ENCODE assay signal across 8 cellular contexts in the genomic region with DNA sequence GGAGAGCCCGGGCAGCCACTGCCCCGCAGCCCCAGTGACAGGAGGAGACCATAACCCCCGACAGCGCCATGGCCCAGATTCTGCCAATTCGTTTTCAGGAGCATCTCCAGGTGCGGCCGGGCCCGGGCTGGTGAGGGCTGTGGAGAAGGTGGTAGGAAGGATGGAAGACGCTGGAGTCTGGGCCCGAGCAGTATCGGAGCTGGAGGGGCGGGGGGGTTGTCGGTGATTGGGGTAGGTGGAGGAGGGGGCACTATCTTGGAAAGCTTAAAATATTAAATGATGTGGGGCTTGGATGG. TPM values are rescaled to one million over a fixed set of nuclear protein-coding genes. Genes with fewer than 3 reads are reported as not detected.
A peak's percentile ranks its signal among the peaks of the same experiment; 100 is the strongest.
DNase-seq lines count a peak whose midpoint lies in the region; ATAC-seq and TF ChIP-seq lines count a peak whose summit lies in the region.

No MANE protein-coding gene starts in this region.

- POLR2A ChIA-PET in A673 (lab: Charles Lee; ENCODE audit: low non-redundant PET): no interaction called here

- H3K4me3 Mint-ChIP-seq in HFFc6: peak overlapping the region; percentile 95

- in situ Hi-C loops in brain microvascular endothelial cell (cut with HindIII; ENCODE audit: low pct_ligation_motif_present, low sequenced_read_pairs): no loop called here

- no peak for TF ChIP-seq CTCF in A673 (conservative IDR thresholded peaks at IDR 0.05; ENCODE audit: low read depth, low read length)
- no peak for TF ChIP-seq CTCF in HFFc6 (IDR thresholded peaks at IDR 0.05)
- TF ChIP-seq CTCF in brain microvascular endothelial cell (IDR thresholded peaks at IDR 0.05; ENCODE audit: low read depth, low read length, missing control alignments): no peak

- H3K27ac Mint-ChIP-seq in HFFc6: peak overlapping the region; percentile 100

- peak overlapping the region; percentile 98 for H3K27ac ChIP-seq in A673 (ENCODE audit: low read depth, low read length, poor library complexity, severe bottlenecking)
- H3K27ac ChIP-seq in brain microvascular endothelial cell: peak overlapping the region; percentile 100

- no peaks in the 10 kb centered on the region; the same call in 1 of the 2 replicates for H3K27me3 Mint-ChIP-seq in HFFc6 (ENCODE audit: insufficient read depth)

- H3K4me3 ChIP-seq in A673 (ENCODE audit: low read depth, low read length, poor library complexity, severe bottlenecking) (peak overlapping the region; percentile 82), brain microvascular endothelial cell (ENCODE audit: low read depth, low read length) (peak overlapping the region; percentile 90), mononuclear cell (ENCODE audit: low read length) (peak overlapping the region; percentile 97)

- H3K36me3 ChIP-seq in A673 (ENCODE audit: insufficient read depth, low read length, poor library complexity, severe bottlenecking): no peaks in the 10 kb centered on the region
- no peaks in the 10 kb centered on the region for H3K36me3 ChIP-seq in brain microvascular endothelial cell (replicated peaks)

- H3K36me3 Mint-ChIP-seq in HFFc6 (ENCODE audit: low read depth): peaks cover 33% of the 10 kb centered on the region

- no peaks in the 10 kb centered on the region for H3K27me3 ChIP-seq in A673 (replicated peaks; ENCODE audit: insufficient read depth, low read depth, low read length, poor library complexity)
- no peaks in the 10 kb centered on the region for H3K27me3 ChIP-seq in brain microvascular endothelial cell (replicated peaks)
- no peaks in the 10 kb centered on the region for H3K27me3 ChIP-seq in mononuclear cell (ENCODE audit: insufficient read depth, low read length)

- no peaks in the 10 kb centered on the region for H3K9me3 Mint-ChIP-seq in HFFc6

- DNase-seq in A673 (ENCODE audit: low spot score): no peak
- DNase-seq in HFFc6: no peak
- DNase-seq in brain microvascular endothelial cell: no peak
- DNase-seq in activated CD4-positive, alpha-beta T cell treated with anti-CD3 and anti-CD28 coated beads for 48 hours: no peak
- DNase-seq in activated CD4-positive, CD25-positive, alpha-beta regulatory T cell (lab: John Stamatoyannopoulos, UW): no peak

- intact Hi-C loops in A673 (cut with micrococcal nuclease; ENCODE audit: unreplicated experiment): no loop called here

- ATAC-seq in HG03108 (IDR thresholded peaks at IDR 0.05; ENCODE audit: unreplicated experiment) (no peak), GM19395 (IDR thresholded peaks at IDR 0.05; ENCODE audit: unreplicated experiment) (no peak)

- no TSS peak for BruUV-seq in A673 (replicated peaks; lab: Mats Ljungman, UMichigan)

- H3K9me3 ChIP-seq in A673 (ENCODE audit: low read depth, low read length, poor library complexity, severe bottlenecking) (no peaks in the 10 kb centered on the region), mononuclear cell (ENCODE audit: low read depth, low read length) (no peaks in the 10 kb centered on the region)

- CTCF ChIA-PET in A673 (lab: Charles Lee): interaction anchor here (0.6 kb wide), 1 partner anchor 20 kb away, joined by 3 read pairs; no protein-coding TSS in a partner anchor

- H3K4me1 Mint-ChIP-seq in HFFc6 (ENCODE audit: low read depth): peaks cover 52% of the 10 kb centered on the region

- peaks cover 43% of the 10 kb centered on the region for H3K4me1 ChIP-seq in A673 (ENCODE audit: insufficient read depth, low read length, poor library complexity, severe bottlenecking)
- peaks cover 41% of the 10 kb centered on the region for H3K4me1 ChIP-seq in mononuclear cell (ENCODE audit: insufficient read depth, low read length)

RNA-seq across cellular contexts. Expression of a gene that starts 0.3 kb away (rescaled TPM):
- 313 and 321 TPM in 2 replicates for total RNA-seq in A673 (2021)
- 100 to 1,000 TPM; 354 to 460 (median 397) TPM for total RNA-seq in HFFc6 (2021; fragmentation: NEBNext Ultra II Directional; extraction: Animal tissue kit (Norgen Biotek cat#: 25700))
- total RNA-seq in mononuclear cell: 112 TPM

RNA-seq across cellular contexts. Expression of a gene that starts 54.6 kb away (rescaled TPM):
- total RNA-seq in A673 (2021): 22.9 and 32.1 TPM in 2 replicates
- total RNA-seq in HFFc6 (2021; fragmentation: NEBNext Ultra II Directional; extraction: Animal tissue kit (Norgen Biotek cat#: 25700)): 10 to 100 TPM; 24.8 to 31.4 (median 28.5) TPM
- 85.1 TPM for total RNA-seq in mononuclear cell
